20 cellular contexts compared by ENCODE assay signal in genomic region chr19:21588202-21588601, GRCh38.
"Had no signal": no experiment of that assay in that cellular context is flagged by ENCODE, and none has a peak within 500 bp of the region (broad histone marks: within the 10 kb centered on the region; RNA-seq: fewer than 3 reads in every experiment).

No MANE protein-coding gene starts in this region.

- H3K36me3 ChIP-seq: left lung, neutrophil, spleen, stomach, thyroid gland had no signal

- H3K4me1 ChIP-seq: psoas muscle had no signal

- H3K36me3 Mint-ChIP-seq: natural killer cell, type B pancreatic cell had no signal

- H3K9me3 ChIP-seq: left lung, neutrophil, psoas muscle, thyroid gland had no signal

- H3K9me3 Mint-ChIP-seq: type B pancreatic cell had no signal

- DNase-seq: caudate nucleus; effector CD4-positive, alpha-beta T cell; hypothalamus; immature natural killer cell; islet precursor cell; left lung; mesenchymal stem cell; natural killer cell; right cardiac atrium; spleen; stimulated activated naive CD4-positive, alpha-beta T cell; stomach; thyroid gland had no signal

- H3K4me3 ChIP-seq: left lung, skin epidermis, spleen, thyroid gland had no signal

- FAIRE-seq: colon, frontal cortex had no signal

- ATAC-seq: left lung, natural killer cell had no signal

- H3K27ac ChIP-seq: left lung, skin epidermis, spleen, stomach, thyroid gland had no signal

- H3K27me3 ChIP-seq: thyroid gland had no signal

- H3K27ac Mint-ChIP-seq: immature natural killer cell, natural killer cell, type B pancreatic cell had no signal

- H3K4me3 Mint-ChIP-seq: neural crest cell had no signal

- H3K4me1 Mint-ChIP-seq: neural crest cell had no signal
